Comparison of ENCODE assay signal across 11 cellular contexts in the genomic region with DNA sequence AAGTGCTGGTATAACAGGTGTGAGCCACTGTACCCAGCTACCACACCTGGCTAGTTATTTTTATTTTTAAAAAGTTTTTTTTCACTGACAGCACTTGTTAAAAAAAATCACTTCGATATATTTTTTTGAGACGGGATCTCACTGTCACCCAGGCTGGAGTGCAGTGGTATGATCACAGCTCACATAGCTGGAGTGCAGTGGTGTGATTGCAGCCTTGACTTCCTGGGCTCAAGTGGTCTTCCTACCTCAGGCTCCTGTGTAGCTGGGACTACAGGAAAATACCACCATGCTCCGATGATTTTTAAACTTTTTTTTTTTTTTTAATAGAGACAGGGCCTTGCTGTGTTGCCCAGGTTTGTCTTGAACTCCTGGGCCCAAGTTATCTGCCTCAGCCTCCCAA. TPM values are rescaled to one million over a fixed set of nuclear protein-coding genes. Genes with fewer than 3 reads are reported as not detected.
"Had no signal": no experiment of that assay in that cellular context is flagged by ENCODE, and none has a peak within 500 bp of the region (broad histone marks: within the 10 kb centered on the region; RNA-seq: fewer than 3 reads in every experiment).

No MANE protein-coding gene starts in this region.

- H3K27ac Mint-ChIP-seq: GM23338, H9, HFFc6 had no signal

- H3K4me3 ChIP-seq: GM23248, GM23338, HAP-1 had no signal

- H3K27ac ChIP-seq: GM23248 had no signal

- ATAC-seq: GM23338, HCT116 had no signal

- DNase-seq: GM23248, GOT3, H7, H9, HCEC 1CT, HFFc6 had no signal

- H3K4me3 Mint-ChIP-seq: GM23338, H9, HFFc6 had no signal

- H3K4me1 Mint-ChIP-seq: GM23338, H9 had no signal

- H3K9me3 Mint-ChIP-seq: GM23338, HFFc6 had no signal

- H3K9me3 ChIP-seq: HAP-1 had no signal

RNA-seq across cellular contexts. Expression of gene CCDC200, which starts 44.5 kb away (rescaled TPM):
- total RNA-seq: GM23248, GM23338, H1, H4, H7, H9, HFFc6 had no signal

RNA-seq across cellular contexts. Expression of gene RNU2-1, which starts 49.9 kb away (rescaled TPM):
- total RNA-seq: GM23248, GM23338, H4, H7 had no signal
